22 cellular contexts compared by ENCODE assay signal in the genomic region with DNA sequence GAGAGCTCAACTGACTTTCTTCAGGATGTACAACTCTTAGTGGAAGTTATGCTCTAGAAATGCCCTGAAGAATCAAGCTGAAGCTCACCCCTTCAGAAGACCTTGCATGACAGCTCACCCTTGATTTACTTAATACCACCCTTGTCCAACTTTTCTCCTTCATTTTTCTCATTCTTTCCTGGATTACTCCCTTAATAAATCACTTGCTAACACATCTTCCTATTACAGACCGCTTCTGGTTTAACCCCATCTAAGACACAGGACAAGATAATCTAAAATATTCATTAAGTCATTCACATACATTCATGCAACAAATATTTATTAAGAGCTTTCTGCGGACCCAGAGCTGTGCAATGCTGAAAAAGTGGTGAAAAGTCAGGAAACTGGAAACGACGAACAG.
"Had no signal": no experiment of that assay in that cellular context is flagged by ENCODE, and none has a peak within 500 bp of the region (broad histone marks: within the 10 kb centered on the region; RNA-seq: fewer than 3 reads in every experiment).

No MANE protein-coding gene starts in this region.

- H3K4me2 ChIP-seq: hepatocyte had no signal

- H3K4me3 ChIP-seq: colonic mucosa, esophagus squamous epithelium, gastroesophageal sphincter, heart left ventricle, hepatocyte, lower lobe of right lung had no signal

- H3K9me3 ChIP-seq: colonic mucosa, esophagus squamous epithelium, gastroesophageal sphincter, heart left ventricle, lower lobe of right lung had no signal

- H3K36me3 ChIP-seq: colonic mucosa, esophagus squamous epithelium, gastroesophageal sphincter, heart left ventricle, lower lobe of right lung had no signal

- H3K27me3 ChIP-seq: colonic mucosa, esophagus squamous epithelium, foreskin keratinocyte, gastroesophageal sphincter, heart left ventricle, hepatocyte had no signal

- H3K27ac ChIP-seq: colonic mucosa, epithelial cell of prostate, esophagus squamous epithelium, foreskin keratinocyte, gastroesophageal sphincter, heart left ventricle, hepatocyte, lower lobe of right lung had no signal

- H3K79me2 ChIP-seq: hepatocyte had no signal

- H3K4me1 ChIP-seq: colonic mucosa, gastroesophageal sphincter, heart left ventricle, lower lobe of right lung had no signal

- DNase-seq: colonic mucosa; cortex of kidney; effector CD8-positive, alpha-beta T cell; effector memory CD8-positive, alpha-beta T cell; endodermal cell; erythroblast; esophagus squamous epithelium; foreskin keratinocyte; heart left ventricle; hypothalamus; immature natural killer cell; islet precursor cell; kidney; kidney glomerular epithelial cell; left colon; left ventricle myocardium superior; lower lobe of right lung; mesendoderm; midbrain had no signal

- H2AFZ ChIP-seq: hepatocyte had no signal
